Comparison of ENCODE assay signal across 1 cellular context in genomic region chr12:120262852-120263724, GRCh38.
TF ChIP-seq lines count a peak whose summit lies in the region.

No MANE protein-coding gene starts in this region.

TF ChIP-seq in GM23338, 12 proteins besides CTCF, POLR2A, EP300 and RAD21 (continued from another document):
- TF ChIP-seq, protein P1, sequence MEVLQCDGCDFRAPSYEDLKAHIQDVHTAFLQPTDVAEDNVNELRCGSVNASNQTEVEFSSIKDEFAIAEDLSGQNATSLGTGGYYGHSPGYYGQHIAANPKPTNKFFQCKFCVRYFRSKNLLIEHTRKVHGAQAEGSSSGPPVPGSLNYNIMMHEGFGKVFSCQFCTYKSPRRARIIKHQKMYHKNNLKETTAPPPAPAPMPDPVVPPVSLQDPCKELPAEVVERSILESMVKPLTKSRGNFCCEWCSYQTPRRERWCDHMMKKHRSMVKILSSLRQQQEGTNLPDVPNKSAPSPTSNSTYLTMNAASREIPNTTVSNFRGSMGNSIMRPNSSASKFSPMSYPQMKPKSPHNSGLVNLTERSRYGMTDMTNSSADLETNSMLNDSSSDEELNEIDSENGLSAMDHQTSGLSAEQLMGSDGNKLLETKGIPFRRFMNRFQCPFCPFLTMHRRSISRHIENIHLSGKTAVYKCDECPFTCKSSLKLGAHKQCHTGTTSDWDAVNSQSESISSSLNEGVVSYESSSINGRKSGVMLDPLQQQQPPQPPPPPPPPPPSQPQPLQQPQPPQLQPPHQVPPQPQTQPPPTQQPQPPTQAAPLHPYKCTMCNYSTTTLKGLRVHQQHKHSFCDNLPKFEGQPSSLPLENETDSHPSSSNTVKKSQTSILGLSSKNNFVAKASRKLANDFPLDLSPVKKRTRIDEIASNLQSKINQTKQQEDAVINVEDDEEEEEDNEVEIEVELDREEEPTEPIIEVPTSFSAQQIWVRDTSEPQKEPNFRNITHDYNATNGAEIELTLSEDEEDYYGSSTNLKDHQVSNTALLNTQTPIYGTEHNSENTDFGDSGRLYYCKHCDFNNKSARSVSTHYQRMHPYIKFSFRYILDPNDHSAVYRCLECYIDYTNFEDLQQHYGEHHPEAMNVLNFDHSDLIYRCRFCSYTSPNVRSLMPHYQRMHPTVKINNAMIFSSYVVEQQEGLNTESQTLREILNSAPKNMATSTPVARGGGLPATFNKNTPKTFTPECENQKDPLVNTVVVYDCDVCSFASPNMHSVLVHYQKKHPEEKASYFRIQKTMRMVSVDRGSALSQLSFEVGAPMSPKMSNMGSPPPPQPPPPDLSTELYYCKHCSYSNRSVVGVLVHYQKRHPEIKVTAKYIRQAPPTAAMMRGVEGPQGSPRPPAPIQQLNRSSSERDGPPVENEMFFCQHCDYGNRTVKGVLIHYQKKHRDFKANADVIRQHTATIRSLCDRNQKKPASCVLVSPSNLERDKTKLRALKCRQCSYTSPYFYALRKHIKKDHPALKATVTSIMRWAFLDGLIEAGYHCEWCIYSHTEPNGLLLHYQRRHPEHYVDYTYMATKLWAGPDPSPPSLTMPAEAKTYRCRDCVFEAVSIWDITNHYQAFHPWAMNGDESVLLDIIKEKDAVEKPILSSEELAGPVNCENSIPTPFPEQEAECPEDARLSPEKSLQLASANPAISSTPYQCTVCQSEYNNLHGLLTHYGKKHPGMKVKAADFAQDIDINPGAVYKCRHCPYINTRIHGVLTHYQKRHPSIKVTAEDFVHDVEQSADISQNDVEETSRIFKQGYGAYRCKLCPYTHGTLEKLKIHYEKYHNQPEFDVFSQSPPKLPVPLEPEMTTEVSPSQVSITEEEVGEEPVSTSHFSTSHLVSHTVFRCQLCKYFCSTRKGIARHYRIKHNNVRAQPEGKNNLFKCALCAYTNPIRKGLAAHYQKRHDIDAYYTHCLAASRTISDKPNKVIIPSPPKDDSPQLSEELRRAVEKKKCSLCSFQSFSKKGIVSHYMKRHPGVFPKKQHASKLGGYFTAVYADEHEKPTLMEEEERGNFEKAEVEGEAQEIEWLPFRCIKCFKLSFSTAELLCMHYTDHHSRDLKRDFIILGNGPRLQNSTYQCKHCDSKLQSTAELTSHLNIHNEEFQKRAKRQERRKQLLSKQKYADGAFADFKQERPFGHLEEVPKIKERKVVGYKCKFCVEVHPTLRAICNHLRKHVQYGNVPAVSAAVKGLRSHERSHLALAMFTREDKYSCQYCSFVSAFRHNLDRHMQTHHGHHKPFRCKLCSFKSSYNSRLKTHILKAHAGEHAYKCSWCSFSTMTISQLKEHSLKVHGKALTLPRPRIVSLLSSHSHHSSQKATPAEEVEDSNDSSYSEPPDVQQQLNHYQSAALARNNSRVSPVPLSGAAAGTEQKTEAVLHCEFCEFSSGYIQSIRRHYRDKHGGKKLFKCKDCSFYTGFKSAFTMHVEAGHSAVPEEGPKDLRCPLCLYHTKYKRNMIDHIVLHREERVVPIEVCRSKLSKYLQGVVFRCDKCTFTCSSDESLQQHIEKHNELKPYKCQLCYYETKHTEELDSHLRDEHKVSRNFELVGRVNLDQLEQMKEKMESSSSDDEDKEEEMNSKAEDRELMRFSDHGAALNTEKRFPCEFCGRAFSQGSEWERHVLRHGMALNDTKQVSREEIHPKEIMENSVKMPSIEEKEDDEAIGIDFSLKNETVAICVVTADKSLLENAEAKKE (CRISPR knock-in tag; IDR thresholded peaks at IDR 0.05): no peak
- no peak for TF ChIP-seq STAT1 (IDR thresholded peaks at IDR 0.05; ENCODE audit: unreplicated experiment)
- TF ChIP-seq, protein P2, sequence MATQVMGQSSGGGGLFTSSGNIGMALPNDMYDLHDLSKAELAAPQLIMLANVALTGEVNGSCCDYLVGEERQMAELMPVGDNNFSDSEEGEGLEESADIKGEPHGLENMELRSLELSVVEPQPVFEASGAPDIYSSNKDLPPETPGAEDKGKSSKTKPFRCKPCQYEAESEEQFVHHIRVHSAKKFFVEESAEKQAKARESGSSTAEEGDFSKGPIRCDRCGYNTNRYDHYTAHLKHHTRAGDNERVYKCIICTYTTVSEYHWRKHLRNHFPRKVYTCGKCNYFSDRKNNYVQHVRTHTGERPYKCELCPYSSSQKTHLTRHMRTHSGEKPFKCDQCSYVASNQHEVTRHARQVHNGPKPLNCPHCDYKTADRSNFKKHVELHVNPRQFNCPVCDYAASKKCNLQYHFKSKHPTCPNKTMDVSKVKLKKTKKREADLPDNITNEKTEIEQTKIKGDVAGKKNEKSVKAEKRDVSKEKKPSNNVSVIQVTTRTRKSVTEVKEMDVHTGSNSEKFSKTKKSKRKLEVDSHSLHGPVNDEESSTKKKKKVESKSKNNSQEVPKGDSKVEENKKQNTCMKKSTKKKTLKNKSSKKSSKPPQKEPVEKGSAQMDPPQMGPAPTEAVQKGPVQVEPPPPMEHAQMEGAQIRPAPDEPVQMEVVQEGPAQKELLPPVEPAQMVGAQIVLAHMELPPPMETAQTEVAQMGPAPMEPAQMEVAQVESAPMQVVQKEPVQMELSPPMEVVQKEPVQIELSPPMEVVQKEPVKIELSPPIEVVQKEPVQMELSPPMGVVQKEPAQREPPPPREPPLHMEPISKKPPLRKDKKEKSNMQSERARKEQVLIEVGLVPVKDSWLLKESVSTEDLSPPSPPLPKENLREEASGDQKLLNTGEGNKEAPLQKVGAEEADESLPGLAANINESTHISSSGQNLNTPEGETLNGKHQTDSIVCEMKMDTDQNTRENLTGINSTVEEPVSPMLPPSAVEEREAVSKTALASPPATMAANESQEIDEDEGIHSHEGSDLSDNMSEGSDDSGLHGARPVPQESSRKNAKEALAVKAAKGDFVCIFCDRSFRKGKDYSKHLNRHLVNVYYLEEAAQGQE (IDR thresholded peaks at IDR 0.05; ENCODE audit: unreplicated experiment): no peak
- TF ChIP-seq POLR2AphosphoS5 (IDR thresholded peaks at IDR 0.05; ENCODE audit: low read depth): no peak
- no peak for TF ChIP-seq CREB1 (CRISPR knock-in tag; IDR thresholded peaks at IDR 0.05; ENCODE audit: low read depth)
- TF ChIP-seq NANOG (IDR thresholded peaks at IDR 0.05; ENCODE audit: borderline replicate concordance): no peak
- TF ChIP-seq ETS1 (IDR thresholded peaks at IDR 0.05): no peak
- TF ChIP-seq EZH2phosphoT487 (IDR thresholded peaks at IDR 0.05; ENCODE audit: unreplicated experiment): no peak
